In the genomic region with DNA sequence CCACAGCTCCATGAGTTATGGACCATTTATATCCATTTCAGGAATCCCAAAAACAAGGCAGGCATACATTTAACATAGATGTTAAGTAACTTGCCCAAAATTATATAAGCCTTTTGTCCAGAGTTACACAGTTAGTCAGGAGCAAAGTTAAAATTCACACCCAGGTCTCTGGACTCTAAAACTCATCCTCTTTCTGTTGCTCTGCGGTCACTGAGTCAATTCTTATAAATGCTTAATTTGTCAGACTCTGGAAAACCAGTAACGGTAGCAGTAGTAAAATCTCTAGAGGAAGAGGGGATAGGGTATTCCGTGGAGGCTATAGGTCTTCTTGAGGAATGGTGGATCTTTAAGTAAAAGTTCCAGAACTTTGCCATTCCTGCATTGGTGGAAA, we compare ENCODE assay signal across 16 cellular contexts.
A peak's percentile ranks its signal among the peaks of the same experiment; 100 is the strongest.
DNase-seq lines count a peak whose midpoint lies in the region; ATAC-seq and TF ChIP-seq lines count a peak whose summit lies in the region.
"Had no signal": no experiment of that assay in that cellular context is flagged by ENCODE, and none has a peak within 500 bp of the region (broad histone marks: within the 10 kb centered on the region; RNA-seq: fewer than 3 reads in every experiment).

No MANE protein-coding gene starts in this region.

- H3K9me3 Mint-ChIP-seq in WTC11: no peaks in the 10 kb centered on the region

- H3K4me1 ChIP-seq in SJSA1 (replicated peaks): peaks cover 23% of the 10 kb centered on the region
- H3K4me1 ChIP-seq in parathyroid adenoma: peaks cover 21% of the 10 kb centered on the region
- H3K4me1 ChIP-seq: foreskin keratinocyte had no signal

- no peaks in the 10 kb centered on the region for H3K9me3 ChIP-seq in SJSA1 (replicated peaks)
- H3K9me3 ChIP-seq in parathyroid adenoma (ENCODE audit: control insufficient read depth, low read length): no peaks in the 10 kb centered on the region
- H3K9me3 ChIP-seq: ovary had no signal

- H3K9ac ChIP-seq in parathyroid adenoma: no peak overlapping the region

- peaks cover 27% of the 10 kb centered on the region for H3K4me1 Mint-ChIP-seq in WTC11

- CTCF ChIA-PET in WTC11 (lab: Charles Lee): no interaction called here

- peaks cover 4% of the 10 kb centered on the region; the same call in 1 of the 2 replicates for H3K27me3 Mint-ChIP-seq in WTC11 (ENCODE audit: low read depth)
- H3K27me3 Mint-ChIP-seq: activated naive CD8-positive, alpha-beta T cell had no signal

- no peak overlapping the region for H3K4me2 ChIP-seq in parathyroid adenoma (ENCODE audit: low read length)

- TF ChIP-seq CTCF in parathyroid adenoma (IDR thresholded peaks at IDR 0.05) (no peak), WTC11 (IDR thresholded peaks at IDR 0.05) (no peak)

- no peaks in the 10 kb centered on the region for H3K79me2 ChIP-seq in parathyroid adenoma

- H3K36me3 Mint-ChIP-seq in WTC11: no peaks in the 10 kb centered on the region
- H3K36me3 Mint-ChIP-seq: activated naive CD8-positive, alpha-beta T cell had no signal

- ATAC-seq in GM18502 (IDR thresholded peaks at IDR 0.05; ENCODE audit: poor library complexity, unreplicated experiment): peak; percentile 19
- peak; percentile 14 for ATAC-seq in GM21717 (IDR thresholded peaks at IDR 0.05; ENCODE audit: unreplicated experiment)
- ATAC-seq in HG02852 (IDR thresholded peaks at IDR 0.05; ENCODE audit: unreplicated experiment): no peak
- ATAC-seq in GM19023 (IDR thresholded peaks at IDR 0.05; ENCODE audit: unreplicated experiment): no peak
- no peak for ATAC-seq in WTC11
- ATAC-seq: foreskin keratinocyte had no signal

- H2AFZ ChIP-seq in parathyroid adenoma: peak overlapping the region; percentile 64

- POLR2A ChIA-PET in WTC11 (lab: Charles Lee): no interaction called here

- H3K4me3 ChIP-seq in SJSA1: no peak overlapping the region
- no peak overlapping the region for H3K4me3 ChIP-seq in parathyroid adenoma (ENCODE audit: low read depth, low read length)
- H3K4me3 ChIP-seq: cardiac muscle cell, ovary, SK-N-MC, smooth muscle cell had no signal

- H3K4me3 Mint-ChIP-seq in WTC11: no peak overlapping the region
- H3K4me3 Mint-ChIP-seq: activated naive CD8-positive, alpha-beta T cell had no signal

- H3K27ac ChIP-seq in SJSA1: 0 out of 2 replicates have a peak overlapping the region, but pooled peaks have one; percentile 4
- H3K27ac ChIP-seq in parathyroid adenoma: peak overlapping the region; percentile 60
- H3K27ac ChIP-seq: cardiac muscle cell, foreskin keratinocyte, SK-N-MC had no signal

- H3K36me3 ChIP-seq in SJSA1 (no peaks in the 10 kb centered on the region), parathyroid adenoma (ENCODE audit: control insufficient read depth, insufficient read depth, low read length) (no peaks in the 10 kb centered on the region)
- H3K36me3 ChIP-seq: cardiac muscle cell, ovary had no signal

- DNase-seq in SJSA1 (ENCODE audit: low read depth in 1 of 2, low spot score in 2 of 2) (no peak), WTC11 (ENCODE audit: low spot score) (no peak)
- DNase-seq: foreskin keratinocyte, KBM-7, NCI-H1417, NCI-H345 had no signal

- no peak overlapping the region for H3K27ac Mint-ChIP-seq in WTC11
- H3K27ac Mint-ChIP-seq: activated naive CD8-positive, alpha-beta T cell had no signal

- H3K27me3 ChIP-seq in SJSA1 (replicated peaks) (no peaks in the 10 kb centered on the region), parathyroid adenoma (ENCODE audit: control insufficient read depth, insufficient read depth, low read length) (no peaks in the 10 kb centered on the region)
- H3K27me3 ChIP-seq: cardiac muscle cell, foreskin keratinocyte, ovary had no signal

TF ChIP-seq in WTC11, 78 proteins besides CTCF, POLR2A, EP300 and RAD21:
- TF ChIP-seq SOX15 (CRISPR knock-in tag; IDR thresholded peaks at IDR 0.05): no peak
- no peak for TF ChIP-seq ATF6 (CRISPR knock-in tag; IDR thresholded peaks at IDR 0.05)
- TF ChIP-seq FOXP4 (CRISPR knock-in tag; IDR thresholded peaks at IDR 0.05): no peak
- TF ChIP-seq SMAD4 (CRISPR knock-in tag; IDR thresholded peaks at IDR 0.05): no peak
- TF ChIP-seq NFYB (CRISPR knock-in tag; conservative IDR thresholded peaks at IDR 0.05; ENCODE audit: low read depth): no peak
- no peak for TF ChIP-seq TP53 (CRISPR knock-in tag; IDR thresholded peaks at IDR 0.05)
- TF ChIP-seq ZNF416 (CRISPR knock-in tag; IDR thresholded peaks at IDR 0.05): no peak
- TF ChIP-seq ZNF263 (CRISPR knock-in tag; IDR thresholded peaks at IDR 0.05; ENCODE audit: low read depth): no peak
- no peak for TF ChIP-seq AR (CRISPR knock-in tag; IDR thresholded peaks at IDR 0.05)
TF ChIP-seq in WTC11: peak in this region for 0.

Comparison
In these comparisons a context has a peak if more than half of its experiments do, and no peak if none do; other contexts are left out.
1. ATAC-seq: peak in GM18502 (single experiment) and GM21717 (single experiment); none in HG02852 (single experiment), GM19023 (single experiment) and WTC11 (single experiment).